In genomic region chr19:40090256-40091204, GRCh38 we compare ENCODE assay signal across 1 cellular context.
TF ChIP-seq lines count a peak whose summit lies in the region.

TSS of gene ZNF780A (minus strand) at chr19:40090943. CDS start at chr19:40084753, 6,190 bp downstream.

TF ChIP-seq in K562, 482 proteins besides CTCF, POLR2A, EP300 and RAD21 (continued from another document and continues in another):
- TF ChIP-seq, protein P1, sequence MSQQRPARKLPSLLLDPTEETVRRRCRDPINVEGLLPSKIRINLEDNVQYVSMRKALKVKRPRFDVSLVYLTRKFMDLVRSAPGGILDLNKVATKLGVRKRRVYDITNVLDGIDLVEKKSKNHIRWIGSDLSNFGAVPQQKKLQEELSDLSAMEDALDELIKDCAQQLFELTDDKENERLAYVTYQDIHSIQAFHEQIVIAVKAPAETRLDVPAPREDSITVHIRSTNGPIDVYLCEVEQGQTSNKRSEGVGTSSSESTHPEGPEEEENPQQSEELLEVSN (IDR thresholded peaks at IDR 0.05; ENCODE audit: borderline replicate concordance in 1 of 2, extremely low read depth in 1 of 2, insufficient read depth in 1 of 2, insufficient read length in 1 of 2, low read depth in 1 of 2, low read length in 1 of 2, poor library complexity in 1 of 2, severe bottlenecking in 1 of 2), result peak in 1 of 2 experiments; percentile 39
- TF ChIP-seq, protein P2, sequence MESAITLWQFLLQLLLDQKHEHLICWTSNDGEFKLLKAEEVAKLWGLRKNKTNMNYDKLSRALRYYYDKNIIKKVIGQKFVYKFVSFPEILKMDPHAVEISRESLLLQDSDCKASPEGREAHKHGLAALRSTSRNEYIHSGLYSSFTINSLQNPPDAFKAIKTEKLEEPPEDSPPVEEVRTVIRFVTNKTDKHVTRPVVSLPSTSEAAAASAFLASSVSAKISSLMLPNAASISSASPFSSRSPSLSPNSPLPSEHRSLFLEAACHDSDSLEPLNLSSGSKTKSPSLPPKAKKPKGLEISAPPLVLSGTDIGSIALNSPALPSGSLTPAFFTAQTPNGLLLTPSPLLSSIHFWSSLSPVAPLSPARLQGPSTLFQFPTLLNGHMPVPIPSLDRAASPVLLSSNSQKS (CRISPR knock-in tag; IDR thresholded peaks at IDR 0.05), result no peak
- no peak for TF ChIP-seq FOXJ3 (CRISPR knock-in tag; IDR thresholded peaks at IDR 0.05)
- TF ChIP-seq MYC (IDR thresholded peaks at IDR 0.05; ENCODE audit: low read depth, low read length), result peak; percentile 42
- TF ChIP-seq MYC (CRISPR knock-in tag; IDR thresholded peaks at IDR 0.05; ENCODE audit: borderline replicate concordance, low read depth), result no peak
- TF ChIP-seq, protein P3, sequence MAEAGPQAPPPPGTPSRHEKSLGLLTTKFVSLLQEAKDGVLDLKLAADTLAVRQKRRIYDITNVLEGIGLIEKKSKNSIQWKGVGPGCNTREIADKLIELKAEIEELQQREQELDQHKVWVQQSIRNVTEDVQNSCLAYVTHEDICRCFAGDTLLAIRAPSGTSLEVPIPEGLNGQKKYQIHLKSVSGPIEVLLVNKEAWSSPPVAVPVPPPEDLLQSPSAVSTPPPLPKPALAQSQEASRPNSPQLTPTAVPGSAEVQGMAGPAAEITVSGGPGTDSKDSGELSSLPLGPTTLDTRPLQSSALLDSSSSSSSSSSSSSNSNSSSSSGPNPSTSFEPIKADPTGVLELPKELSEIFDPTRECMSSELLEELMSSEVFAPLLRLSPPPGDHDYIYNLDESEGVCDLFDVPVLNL (CRISPR knock-in tag; IDR thresholded peaks at IDR 0.05; ENCODE audit: low read depth), result 0 out of 2 replicates have a peak, but pooled peaks have one; percentile 37
- 0 out of 2 replicates have a peak, but pooled peaks have one; percentile 30 for TF ChIP-seq LEF1 (IDR thresholded peaks at IDR 0.05)
- TF ChIP-seq NFE2L1 (tag; IDR thresholded peaks at IDR 0.05; ENCODE audit: borderline replicate concordance, low read depth), result no peak
- peak; percentile 93 for TF ChIP-seq GABPA (tag; conservative IDR thresholded peaks at IDR 0.05; ENCODE audit: low read depth)
- TF ChIP-seq PTBP1 (IDR thresholded peaks at IDR 0.05; ENCODE audit: low read depth, low read length), result no peak
- TF ChIP-seq NKRF (IDR thresholded peaks at IDR 0.05; ENCODE audit: borderline replicate concordance), result peak; percentile 57; the same call in 1 of the 2 replicates
- no peak for TF ChIP-seq TEAD2 (tag; IDR thresholded peaks at IDR 0.05)
- no peak for TF ChIP-seq ZNF644 (tag; IDR thresholded peaks at IDR 0.05; ENCODE audit: low read depth)
- TF ChIP-seq, protein P4, sequence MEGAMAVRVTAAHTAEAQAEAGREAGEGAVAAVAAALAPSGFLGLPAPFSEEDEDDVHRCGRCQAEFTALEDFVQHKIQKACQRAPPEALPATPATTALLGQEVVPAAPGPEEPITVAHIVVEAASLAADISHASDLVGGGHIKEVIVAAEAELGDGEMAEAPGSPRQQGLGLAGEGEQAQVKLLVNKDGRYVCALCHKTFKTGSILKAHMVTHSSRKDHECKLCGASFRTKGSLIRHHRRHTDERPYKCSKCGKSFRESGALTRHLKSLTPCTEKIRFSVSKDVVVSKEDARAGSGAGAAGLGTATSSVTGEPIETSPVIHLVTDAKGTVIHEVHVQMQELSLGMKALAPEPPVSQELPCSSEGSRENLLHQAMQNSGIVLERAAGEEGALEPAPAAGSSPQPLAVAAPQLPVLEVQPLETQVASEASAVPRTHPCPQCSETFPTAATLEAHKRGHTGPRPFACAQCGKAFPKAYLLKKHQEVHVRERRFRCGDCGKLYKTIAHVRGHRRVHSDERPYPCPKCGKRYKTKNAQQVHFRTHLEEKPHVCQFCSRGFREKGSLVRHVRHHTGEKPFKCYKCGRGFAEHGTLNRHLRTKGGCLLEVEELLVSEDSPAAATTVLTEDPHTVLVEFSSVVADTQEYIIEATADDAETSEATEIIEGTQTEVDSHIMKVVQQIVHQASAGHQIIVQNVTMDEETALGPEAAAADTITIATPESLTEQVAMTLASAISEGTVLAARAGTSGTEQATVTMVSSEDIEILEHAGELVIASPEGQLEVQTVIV (CRISPR knock-in tag; IDR thresholded peaks at IDR 0.05; ENCODE audit: borderline replicate concordance), result no peak
- no peak for TF ChIP-seq BRD4 (IDR thresholded peaks at IDR 0.05)
- no peak for TF ChIP-seq TCFL5 (CRISPR knock-in tag; conservative IDR thresholded peaks at IDR 0.05)
- TF ChIP-seq CREB1 (IDR thresholded peaks at IDR 0.05), result peak; percentile 69; the same call in 1 of the 2 replicates
- TF ChIP-seq CREB1 (CRISPR knock-in tag; IDR thresholded peaks at IDR 0.05), result peak; percentile 72; the same call in 1 of the 2 replicates
- TF ChIP-seq, protein P5, sequence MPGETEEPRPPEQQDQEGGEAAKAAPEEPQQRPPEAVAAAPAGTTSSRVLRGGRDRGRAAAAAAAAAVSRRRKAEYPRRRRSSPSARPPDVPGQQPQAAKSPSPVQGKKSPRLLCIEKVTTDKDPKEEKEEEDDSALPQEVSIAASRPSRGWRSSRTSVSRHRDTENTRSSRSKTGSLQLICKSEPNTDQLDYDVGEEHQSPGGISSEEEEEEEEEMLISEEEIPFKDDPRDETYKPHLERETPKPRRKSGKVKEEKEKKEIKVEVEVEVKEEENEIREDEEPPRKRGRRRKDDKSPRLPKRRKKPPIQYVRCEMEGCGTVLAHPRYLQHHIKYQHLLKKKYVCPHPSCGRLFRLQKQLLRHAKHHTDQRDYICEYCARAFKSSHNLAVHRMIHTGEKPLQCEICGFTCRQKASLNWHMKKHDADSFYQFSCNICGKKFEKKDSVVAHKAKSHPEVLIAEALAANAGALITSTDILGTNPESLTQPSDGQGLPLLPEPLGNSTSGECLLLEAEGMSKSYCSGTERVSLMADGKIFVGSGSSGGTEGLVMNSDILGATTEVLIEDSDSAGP (CRISPR knock-in tag; IDR thresholded peaks at IDR 0.05), result no peak
- no peak for TF ChIP-seq ZNF324 (CRISPR knock-in tag; IDR thresholded peaks at IDR 0.05)
- no peak for TF ChIP-seq HOXB6 (CRISPR knock-in tag; IDR thresholded peaks at IDR 0.05; ENCODE audit: borderline replicate concordance)
- peak; percentile 68; the same call in 1 of the 2 replicates for TF ChIP-seq ZBTB7A (IDR thresholded peaks at IDR 0.05; ENCODE audit: borderline replicate concordance, control insufficient read depth, low read depth, low read length)
- no peak for TF ChIP-seq ZNF217 (CRISPR knock-in tag; IDR thresholded peaks at IDR 0.05)
- no peak for TF ChIP-seq TGIF2 (CRISPR knock-in tag; IDR thresholded peaks at IDR 0.05)
- no peak for TF ChIP-seq SIRT6 (IDR thresholded peaks at IDR 0.05; ENCODE audit: low read depth, low read length)
- peak; percentile 27; the same call in 1 of the 2 replicates for TF ChIP-seq C11orf30 (IDR thresholded peaks at IDR 0.05; ENCODE audit: low read depth)
- TF ChIP-seq E2F1 (CRISPR knock-in tag; IDR thresholded peaks at IDR 0.05), result 0 out of 2 replicates have a peak, but pooled peaks have one; percentile 19
- TF ChIP-seq NR2C1 (IDR thresholded peaks at IDR 0.05), result peak; percentile 82
- TF ChIP-seq NR2C1 (tag; IDR thresholded peaks at IDR 0.05), result peak; percentile 88
- peak; percentile 86 for TF ChIP-seq NCOA1 (IDR thresholded peaks at IDR 0.05; ENCODE audit: low read depth)
- TF ChIP-seq SMAD4 (CRISPR knock-in tag; conservative IDR thresholded peaks at IDR 0.05), result no peak
- peak; percentile 72; the same call in 1 of the 2 replicates for TF ChIP-seq TOE1 (IDR thresholded peaks at IDR 0.05; ENCODE audit: borderline replicate concordance)
- TF ChIP-seq TOE1 (CRISPR knock-in tag; IDR thresholded peaks at IDR 0.05; ENCODE audit: borderline replicate concordance, low read depth), result no peak
- peak; percentile 85 for TF ChIP-seq HLTF (IDR thresholded peaks at IDR 0.05)
- peak; percentile 24; the same call in 1 of the 2 replicates for TF ChIP-seq FOXJ2 (tag; IDR thresholded peaks at IDR 0.05)
- TF ChIP-seq NFXL1 (CRISPR knock-in tag; IDR thresholded peaks at IDR 0.05), result no peak
- peak; percentile 85 for TF ChIP-seq NR1H2 (CRISPR knock-in tag; IDR thresholded peaks at IDR 0.05)
- TF ChIP-seq ZNF740 (CRISPR knock-in tag; IDR thresholded peaks at IDR 0.05), result no peak
- TF ChIP-seq ZNF740 (tag; IDR thresholded peaks at IDR 0.05), result no peak
- peak in 1 of 2 experiments; percentile 68; a peak in 1 of 4 replicates for TF ChIP-seq TEAD1 (CRISPR knock-in tag; IDR thresholded peaks at IDR 0.05)
- TF ChIP-seq, protein P6, sequence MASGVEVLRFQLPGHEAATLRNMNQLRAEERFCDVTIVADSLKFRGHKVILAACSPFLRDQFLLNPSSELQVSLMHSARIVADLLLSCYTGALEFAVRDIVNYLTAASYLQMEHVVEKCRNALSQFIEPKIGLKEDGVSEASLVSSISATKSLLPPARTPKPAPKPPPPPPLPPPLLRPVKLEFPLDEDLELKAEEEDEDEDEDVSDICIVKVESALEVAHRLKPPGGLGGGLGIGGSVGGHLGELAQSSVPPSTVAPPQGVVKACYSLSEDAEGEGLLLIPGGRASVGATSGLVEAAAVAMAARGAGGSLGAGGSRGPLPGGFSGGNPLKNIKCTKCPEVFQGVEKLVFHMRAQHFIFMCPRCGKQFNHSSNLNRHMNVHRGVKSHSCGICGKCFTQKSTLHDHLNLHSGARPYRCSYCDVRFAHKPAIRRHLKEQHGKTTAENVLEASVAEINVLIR (CRISPR knock-in tag; IDR thresholded peaks at IDR 0.05), result no peak
- peak; percentile 79 for TF ChIP-seq CREM (IDR thresholded peaks at IDR 0.05; ENCODE audit: low read depth)
- no peak for TF ChIP-seq ZC3H11A (IDR thresholded peaks at IDR 0.05; ENCODE audit: low read depth, low read length)
- no peak for TF ChIP-seq POLR3A (IDR thresholded peaks at IDR 0.05; ENCODE audit: borderline replicate concordance, extremely low read depth, insufficient read depth, insufficient read length)
- TF ChIP-seq ILF3 (IDR thresholded peaks at IDR 0.05; ENCODE audit: borderline replicate concordance), result no peak
- no peak for TF ChIP-seq STAT5B (CRISPR knock-in tag; IDR thresholded peaks at IDR 0.05)
- TF ChIP-seq ZBTB49 (CRISPR knock-in tag; IDR thresholded peaks at IDR 0.05; ENCODE audit: borderline replicate concordance), result 0 out of 2 replicates have a peak, but pooled peaks have one; percentile 86
- TF ChIP-seq KAT7 (CRISPR knock-in tag; IDR thresholded peaks at IDR 0.05; ENCODE audit: borderline replicate concordance), result no peak
- TF ChIP-seq GTF2E2 (tag; IDR thresholded peaks at IDR 0.05), result peak; percentile 94
- TF ChIP-seq ETV5 (CRISPR knock-in tag; IDR thresholded peaks at IDR 0.05; ENCODE audit: low read depth), result peak; percentile 94; the same call in 1 of the 2 replicates
- no peak for TF ChIP-seq MXD1 (CRISPR knock-in tag; IDR thresholded peaks at IDR 0.05; ENCODE audit: borderline replicate concordance, poor library complexity, severe bottlenecking)
- peak; percentile 27 for TF ChIP-seq HMGN3 (IDR thresholded peaks at IDR 0.05; ENCODE audit: borderline replicate concordance, extremely low read depth, insufficient read length, low read depth, low read length)
